1 cellular context compared by ENCODE assay signal in the genomic region with DNA sequence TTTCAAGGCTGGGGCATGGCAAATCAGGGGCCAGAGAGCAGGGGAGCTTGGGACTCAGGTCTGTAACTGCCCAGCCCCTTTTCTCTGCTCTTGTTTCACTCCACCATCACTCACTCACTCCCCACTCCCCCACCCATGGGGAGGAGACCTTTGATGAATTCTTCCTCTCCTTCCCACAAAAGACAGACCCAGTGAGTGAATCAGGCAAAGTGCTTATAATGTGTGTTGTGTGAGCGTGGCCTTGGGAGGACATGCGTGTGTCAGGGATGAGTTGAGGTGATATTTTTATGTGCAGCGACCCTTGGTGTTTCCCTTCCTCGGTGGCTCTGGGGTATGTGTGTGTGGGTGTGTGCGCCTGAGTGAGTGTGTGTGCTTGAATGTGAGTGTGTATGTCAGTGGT.
TF ChIP-seq lines count a peak whose summit lies in the region.

No MANE protein-coding gene starts in this region.

TF ChIP-seq in WTC11, 78 proteins besides CTCF, POLR2A, EP300 and RAD21 (continued from another document):
- TF ChIP-seq, protein P1, sequence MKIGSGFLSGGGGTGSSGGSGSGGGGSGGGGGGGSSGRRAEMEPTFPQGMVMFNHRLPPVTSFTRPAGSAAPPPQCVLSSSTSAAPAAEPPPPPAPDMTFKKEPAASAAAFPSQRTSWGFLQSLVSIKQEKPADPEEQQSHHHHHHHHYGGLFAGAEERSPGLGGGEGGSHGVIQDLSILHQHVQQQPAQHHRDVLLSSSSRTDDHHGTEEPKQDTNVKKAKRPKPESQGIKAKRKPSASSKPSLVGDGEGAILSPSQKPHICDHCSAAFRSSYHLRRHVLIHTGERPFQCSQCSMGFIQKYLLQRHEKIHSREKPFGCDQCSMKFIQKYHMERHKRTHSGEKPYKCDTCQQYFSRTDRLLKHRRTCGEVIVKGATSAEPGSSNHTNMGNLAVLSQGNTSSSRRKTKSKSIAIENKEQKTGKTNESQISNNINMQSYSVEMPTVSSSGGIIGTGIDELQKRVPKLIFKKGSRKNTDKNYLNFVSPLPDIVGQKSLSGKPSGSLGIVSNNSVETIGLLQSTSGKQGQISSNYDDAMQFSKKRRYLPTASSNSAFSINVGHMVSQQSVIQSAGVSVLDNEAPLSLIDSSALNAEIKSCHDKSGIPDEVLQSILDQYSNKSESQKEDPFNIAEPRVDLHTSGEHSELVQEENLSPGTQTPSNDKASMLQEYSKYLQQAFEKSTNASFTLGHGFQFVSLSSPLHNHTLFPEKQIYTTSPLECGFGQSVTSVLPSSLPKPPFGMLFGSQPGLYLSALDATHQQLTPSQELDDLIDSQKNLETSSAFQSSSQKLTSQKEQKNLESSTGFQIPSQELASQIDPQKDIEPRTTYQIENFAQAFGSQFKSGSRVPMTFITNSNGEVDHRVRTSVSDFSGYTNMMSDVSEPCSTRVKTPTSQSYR (CRISPR knock-in tag; IDR thresholded peaks at IDR 0.05): no peak
- TF ChIP-seq, protein P2, sequence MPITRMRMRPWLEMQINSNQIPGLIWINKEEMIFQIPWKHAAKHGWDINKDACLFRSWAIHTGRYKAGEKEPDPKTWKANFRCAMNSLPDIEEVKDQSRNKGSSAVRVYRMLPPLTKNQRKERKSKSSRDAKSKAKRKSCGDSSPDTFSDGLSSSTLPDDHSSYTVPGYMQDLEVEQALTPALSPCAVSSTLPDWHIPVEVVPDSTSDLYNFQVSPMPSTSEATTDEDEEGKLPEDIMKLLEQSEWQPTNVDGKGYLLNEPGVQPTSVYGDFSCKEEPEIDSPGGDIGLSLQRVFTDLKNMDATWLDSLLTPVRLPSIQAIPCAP (CRISPR knock-in tag; IDR thresholded peaks at IDR 0.05): no peak
- TF ChIP-seq, protein P3, sequence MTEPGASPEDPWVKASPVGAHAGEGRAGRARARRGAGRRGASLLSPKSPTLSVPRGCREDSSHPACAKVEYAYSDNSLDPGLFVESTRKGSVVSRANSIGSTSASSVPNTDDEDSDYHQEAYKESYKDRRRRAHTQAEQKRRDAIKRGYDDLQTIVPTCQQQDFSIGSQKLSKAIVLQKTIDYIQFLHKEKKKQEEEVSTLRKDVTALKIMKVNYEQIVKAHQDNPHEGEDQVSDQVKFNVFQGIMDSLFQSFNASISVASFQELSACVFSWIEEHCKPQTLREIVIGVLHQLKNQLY (CRISPR knock-in tag; IDR thresholded peaks at IDR 0.05): no peak
- TF ChIP-seq, protein P4, sequence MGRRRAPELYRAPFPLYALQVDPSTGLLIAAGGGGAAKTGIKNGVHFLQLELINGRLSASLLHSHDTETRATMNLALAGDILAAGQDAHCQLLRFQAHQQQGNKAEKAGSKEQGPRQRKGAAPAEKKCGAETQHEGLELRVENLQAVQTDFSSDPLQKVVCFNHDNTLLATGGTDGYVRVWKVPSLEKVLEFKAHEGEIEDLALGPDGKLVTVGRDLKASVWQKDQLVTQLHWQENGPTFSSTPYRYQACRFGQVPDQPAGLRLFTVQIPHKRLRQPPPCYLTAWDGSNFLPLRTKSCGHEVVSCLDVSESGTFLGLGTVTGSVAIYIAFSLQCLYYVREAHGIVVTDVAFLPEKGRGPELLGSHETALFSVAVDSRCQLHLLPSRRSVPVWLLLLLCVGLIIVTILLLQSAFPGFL (CRISPR knock-in tag; IDR thresholded peaks at IDR 0.05; ENCODE audit: borderline replicate concordance): no peak
